ENCODE assay signal across 1 cellular context in genomic region chr19:3721131-3721899, GRCh38.
TF ChIP-seq lines count a peak whose summit lies in the region.

No MANE protein-coding gene starts in this region.

TF ChIP-seq in K562, 482 proteins besides CTCF, POLR2A, EP300 and RAD21 (continued from another document and continues in another):
- TF ChIP-seq ZNF561 (CRISPR knock-in tag; conservative IDR thresholded peaks at IDR 0.05) (no peak), FOXA1 (IDR thresholded peaks at IDR 0.05; ENCODE audit: borderline replicate concordance) (no peak), CHD7 (IDR thresholded peaks at IDR 0.05; ENCODE audit: low read depth, low read length) (no peak), NBN (IDR thresholded peaks at IDR 0.05; ENCODE audit: low read depth) (peak; percentile 74; the same call in 1 of the 2 replicates), MBD2 (IDR thresholded peaks at IDR 0.05; ENCODE audit: borderline replicate concordance, low read depth) (0 out of 2 replicates have a peak, but pooled peaks have one; percentile 16), ASH1L (IDR thresholded peaks at IDR 0.05; ENCODE audit: borderline replicate concordance, low read depth, partially characterized antibody) (no peak), RB1 (IDR thresholded peaks at IDR 0.05; ENCODE audit: low read depth) (peak; percentile 97), SMC3 (conservative IDR thresholded peaks at IDR 0.05; ENCODE audit: insufficient read depth, low read depth, low read length) (peak; percentile 8; the same call in 1 of the 2 replicates), ARHGAP35 (IDR thresholded peaks at IDR 0.05; ENCODE audit: partially characterized antibody) (no peak), RHOXF2B (CRISPR knock-in tag; conservative IDR thresholded peaks at IDR 0.05) (no peak), GTF2F1 (IDR thresholded peaks at IDR 0.05; ENCODE audit: low read depth, low read length) (0 out of 2 replicates have a peak, but pooled peaks have one; percentile 49), ZC3H4 (CRISPR knock-in tag; IDR thresholded peaks at IDR 0.05; ENCODE audit: borderline replicate concordance) (no peak), E4F1 (CRISPR knock-in tag; IDR thresholded peaks at IDR 0.05; ENCODE audit: borderline replicate concordance) (no peak), RERE (CRISPR knock-in tag; IDR thresholded peaks at IDR 0.05; ENCODE audit: borderline replicate concordance) (no peak), GABPB1 (CRISPR knock-in tag; IDR thresholded peaks at IDR 0.05) (peak; percentile 81), ZNF134 (CRISPR knock-in tag; conservative IDR thresholded peaks at IDR 0.05) (no peak), NEUROD1 (IDR thresholded peaks at IDR 0.05; ENCODE audit: borderline replicate concordance, low read depth, low read length, partially characterized antibody) (peak; percentile 100), GATAD2B (IDR thresholded peaks at IDR 0.05; ENCODE audit: borderline replicate concordance) (peak; percentile 71), GATA2 (CRISPR knock-in tag; IDR thresholded peaks at IDR 0.05) (no peak), ZNF3 (CRISPR knock-in tag; IDR thresholded peaks at IDR 0.05) (no peak), ZNF766 (CRISPR knock-in tag; conservative IDR thresholded peaks at IDR 0.05) (peak; percentile 96), TAF7 (tag; IDR thresholded peaks at IDR 0.05) (no peak), RNF2 (IDR thresholded peaks at IDR 0.05) (peak; percentile 94), KAT8 (IDR thresholded peaks at IDR 0.05; ENCODE audit: low read depth) (no peak), TFAM (CRISPR knock-in tag; conservative IDR thresholded peaks at IDR 0.05) (no peak), CTBP1 (IDR thresholded peaks at IDR 0.05; ENCODE audit: borderline replicate concordance) (peak; percentile 93), SP2 (IDR thresholded peaks at IDR 0.05; ENCODE audit: extremely low read depth, low read depth, low read length, poor library complexity, severe bottlenecking) (no peak), MEIS2 (IDR thresholded peaks at IDR 0.05; ENCODE audit: partially characterized antibody) (peak; percentile 24), BHLHE40 (IDR thresholded peaks at IDR 0.05; ENCODE audit: low read length) (peak; percentile 69), JUN (IDR thresholded peaks at IDR 0.05; ENCODE audit: borderline replicate concordance, low read depth, low read length) (peak; percentile 77), JUN (CRISPR knock-in tag; IDR thresholded peaks at IDR 0.05; ENCODE audit: borderline replicate concordance) (no peak), KDM1A (IDR thresholded peaks at IDR 0.05) (peak; percentile 97 to 99), HNRNPK (IDR thresholded peaks at IDR 0.05; ENCODE audit: low read depth, low read length, poor library complexity, severe bottlenecking) (no peak), TCF7 (IDR thresholded peaks at IDR 0.05; ENCODE audit: borderline replicate concordance) (no peak), ETV1 (tag; conservative IDR thresholded peaks at IDR 0.05; ENCODE audit: low read depth) (peak; percentile 77), HEY1 (CRISPR knock-in tag; IDR thresholded peaks at IDR 0.05; ENCODE audit: borderline replicate concordance) (no peak), NRF1 (conservative IDR thresholded peaks at IDR 0.05 in 1 of 2, IDR thresholded peaks at IDR 0.05 in 1 of 2) (peak; percentile 39 to 44; a peak in 2 of 4 replicates), PURB (CRISPR knock-in tag; IDR thresholded peaks at IDR 0.05; ENCODE audit: low read depth) (no peak), TCF15 (CRISPR knock-in tag; IDR thresholded peaks at IDR 0.05) (no peak), PCBP2 (IDR thresholded peaks at IDR 0.05; ENCODE audit: low read depth, low read length, poor library complexity, severe bottlenecking) (no peak), SLC30A9 (CRISPR knock-in tag; IDR thresholded peaks at IDR 0.05) (no peak), ZNF696 (CRISPR knock-in tag; conservative IDR thresholded peaks at IDR 0.05) (no peak), HIVEP1 (CRISPR knock-in tag; IDR thresholded peaks at IDR 0.05) (no peak), ZSCAN32 (CRISPR knock-in tag; IDR thresholded peaks at IDR 0.05) (no peak), ZNF197 (CRISPR knock-in tag; IDR thresholded peaks at IDR 0.05; ENCODE audit: low read depth) (no peak)
